8 cellular contexts compared by ENCODE assay signal in the genomic region with DNA sequence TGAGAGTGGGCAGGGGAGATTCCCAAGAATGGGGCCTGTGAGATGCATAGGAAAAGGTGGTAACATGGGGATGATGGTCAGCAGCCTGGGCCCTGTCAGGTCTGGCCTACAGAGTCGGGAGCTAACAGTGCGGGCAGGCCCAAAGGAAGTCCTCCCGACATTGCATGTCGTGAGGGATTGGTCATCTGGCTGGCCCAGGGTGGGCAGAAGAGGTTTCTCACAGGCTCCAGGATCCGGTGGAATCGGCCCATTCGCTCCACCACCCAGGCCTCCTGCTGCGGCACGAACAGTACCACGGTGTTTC. TPM values are rescaled to one million over a fixed set of nuclear protein-coding genes. Genes with fewer than 3 reads are reported as not detected.
A peak's percentile ranks its signal among the peaks of the same experiment; 100 is the strongest.
DNase-seq lines count a peak whose midpoint lies in the region; ATAC-seq, FAIRE-seq and TF ChIP-seq lines count a peak whose summit lies in the region.

No MANE protein-coding gene starts in this region.

- peak overlapping the region; percentile 73 for H3K4me3 ChIP-seq in SJCRH30
- peak overlapping the region; percentile 43 to 96 (median 82) for H3K4me3 ChIP-seq in fibroblast of lung (replicated peaks in 1 of 4; ENCODE audit: control extremely low read depth in 1 of 4, insufficient read depth in 1 of 4, low read depth in 3 of 4, low read length in 4 of 4)
- peak overlapping the region; percentile 66 to 76 (median 70) for H3K4me3 ChIP-seq in pancreas

- no peak for FAIRE-seq in pancreas (lab: Jason Lieb, UNC)

- H3K4me1 ChIP-seq in SJCRH30 (no peaks in the 10 kb centered on the region; the same call in 1 of the 2 replicates), fibroblast of lung (ENCODE audit: control insufficient read depth, extremely low read depth, insufficient read depth, low read length) (peaks cover 8% of the 10 kb centered on the region), pancreas (peaks cover 0 to 14% (median 6%) of the 10 kb centered on the region in 3 donors)

- H3K4me2 ChIP-seq in fibroblast of lung (ENCODE audit: extremely low read depth, insufficient read depth, low read length): peak overlapping the region; percentile 82

- H3K79me2 ChIP-seq in fibroblast of lung (ENCODE audit: control insufficient read depth, insufficient read depth, low read length): peaks cover 15% of the 10 kb centered on the region

- peaks cover 5% of the 10 kb centered on the region; the same call in 1 of the 2 replicates for H3K36me3 ChIP-seq in SJCRH30
- peaks cover 21% of the 10 kb centered on the region for H3K36me3 ChIP-seq in fibroblast of lung (ENCODE audit: control insufficient read depth, insufficient read depth, low read length)
- H3K36me3 ChIP-seq in pancreas: peaks cover 0 to 3% (median 0%) of the 10 kb centered on the region in 3 donors

- DNase-seq in activated CD4-positive, alpha-beta T cell treated with anti-CD3 and anti-CD28 coated beads, Interleukin-2, amount 10 ng/mL, durations not matched to agents 7 days and 5 days: peak; percentile 29
- no peak for DNase-seq in activated CD4-positive, alpha-beta T cell treated with anti-CD3 and anti-CD28 coated beads, Interleukin-2, amount 50 U/mL, for 4 hours
- DNase-seq in SJCRH30 (no peak), fibroblast of lung (ENCODE audit: low read depth in 2 of 2) (peak in 1 of 2 donors; percentile 28), pancreas (no peak), DMS79 treated with DMSO at 0.1 percent for 48 hours (lab: John Stamatoyannopoulos, UW) (no peak), NCI-H748 (lab: John Stamatoyannopoulos, UW; ENCODE audit: unreplicated experiment) (no peak), NCI-H82 (lab: John Stamatoyannopoulos, UW) (no peak)

- H2AFZ ChIP-seq in fibroblast of lung (ENCODE audit: low read length): peak overlapping the region; percentile 15

- no peaks in the 10 kb centered on the region for H4K20me1 ChIP-seq in fibroblast of lung (ENCODE audit: control insufficient read depth, extremely low read depth, insufficient read depth, low read length)

- no peaks in the 10 kb centered on the region for H3K9me3 Mint-ChIP-seq in activated CD4-positive, alpha-beta T cell treated with anti-CD3 and anti-CD28 coated beads, Interleukin-2, amount 10 ng/mL, durations not matched to agents 7 days and 5 days

- H3K9me3 ChIP-seq in SJCRH30 (replicated peaks) (no peaks in the 10 kb centered on the region), fibroblast of lung (ENCODE audit: control insufficient read depth, insufficient read depth, low read depth, low read length) (no peaks in the 10 kb centered on the region), pancreas (no peaks in the 10 kb centered on the region)

- POLR2A ChIA-PET in activated CD4-positive, alpha-beta T cell treated with anti-CD3 and anti-CD28 coated beads, Interleukin-2, amount 10 ng/mL, durations not matched to agents 7 days and 5 days (lab: Charles Lee): interaction anchor here (1.1 kb wide), 1 partner anchor 9 kb away, joined by 6 read pairs; no protein-coding TSS in a partner anchor

- peak overlapping the region; percentile 98 for H3K4me3 Mint-ChIP-seq in activated CD4-positive, alpha-beta T cell treated with anti-CD3 and anti-CD28 coated beads, Interleukin-2, amount 10 ng/mL, durations not matched to agents 7 days and 5 days

- H3K27ac ChIP-seq in SJCRH30 (peak overlapping the region; percentile 71), fibroblast of lung (ENCODE audit: insufficient read depth, low read length) (peak overlapping the region; percentile 93), pancreas (peak overlapping the region; percentile 61 to 85 (median 73))

- TF ChIP-seq CTCF in fibroblast of lung (conservative IDR thresholded peaks at IDR 0.05 in 1 of 2, IDR thresholded peaks at IDR 0.05 in 1 of 2; ENCODE audit: low read depth in 1 of 2, low read length in 2 of 2) (no peak), pancreas (IDR thresholded peaks at IDR 0.05) (no peak)

- H3K4me1 Mint-ChIP-seq in activated CD4-positive, alpha-beta T cell treated with anti-CD3 and anti-CD28 coated beads, Interleukin-2, amount 10 ng/mL, durations not matched to agents 7 days and 5 days: peaks cover 46% of the 10 kb centered on the region

- H3K27me3 ChIP-seq in SJCRH30: no peaks in the 10 kb centered on the region
- no peaks in the 10 kb centered on the region for H3K27me3 ChIP-seq in fibroblast of lung (ENCODE audit: control insufficient read depth, insufficient read depth, low read length)
- no peaks in the 10 kb centered on the region for H3K27me3 ChIP-seq in pancreas

- H3K9ac ChIP-seq in fibroblast of lung (ENCODE audit: insufficient read depth, low read length): peak overlapping the region; percentile 59

- peaks cover 39% of the 10 kb centered on the region for H3K36me3 Mint-ChIP-seq in activated CD4-positive, alpha-beta T cell treated with anti-CD3 and anti-CD28 coated beads, Interleukin-2, amount 10 ng/mL, durations not matched to agents 7 days and 5 days (ENCODE audit: low read depth)

- intact Hi-C loops in pancreas (cut with DNase I): no loop called here

- CTCF ChIA-PET in activated CD4-positive, alpha-beta T cell treated with anti-CD3 and anti-CD28 coated beads, Interleukin-2, amount 10 ng/mL, durations not matched to agents 7 days and 5 days (lab: Charles Lee): interaction anchor here (6.6 kb wide), 1 partner anchor 13 kb away, joined by 39 read pairs; a partner anchor contains a TSS

- no peaks in the 10 kb centered on the region for H3K27me3 Mint-ChIP-seq in activated CD4-positive, alpha-beta T cell treated with anti-CD3 and anti-CD28 coated beads, Interleukin-2, amount 10 ng/mL, durations not matched to agents 7 days and 5 days

- WGBS in pancreas, 2 donors: 3% methylated on average over 10 of the region's 10 CpGs

- peak; percentile 39 to 57 (median 52) for ATAC-seq in pancreas

- H3K27ac Mint-ChIP-seq in activated CD4-positive, alpha-beta T cell treated with anti-CD3 and anti-CD28 coated beads, Interleukin-2, amount 10 ng/mL, durations not matched to agents 7 days and 5 days: peak overlapping the region; percentile 93

RNA-seq across cellular contexts. Expression of a gene that starts 0.5 kb away (rescaled TPM):
- 100 to 1,000 TPM; 104 to 108 TPM for total RNA-seq in activated CD4-positive, alpha-beta T cell treated with anti-CD3 and anti-CD28 coated beads, Interleukin-2, amount 10 ng/mL, durations not matched to agents 7 days and 5 days
- 147 and 148 TPM in 2 replicates for total RNA-seq in SJCRH30 (2014; rRNA removed; shearing (Covaris generic))
- total RNA-seq in fibroblast of lung (170 and 178 TPM in 2 replicates), pancreas (10 to 100 TPM; 33.4 to 50.5 (median 45.1) TPM)
- polyA plus RNA-seq in fibroblast of lung (94.0 and 144 TPM in 2 replicates), pancreas (10 to 100 TPM; 31.2 to 57.6 TPM)
- polyA plus RNA-seq in fibroblast of lung (2012): 100 and 153 TPM in 2 replicates
- 141 and 161 TPM in 2 replicates for polyA minus RNA-seq in fibroblast of lung (ENCODE audit: low replicate concordance)

RNA-seq across cellular contexts. Expression of a gene that starts 6.0 kb away (rescaled TPM):
- total RNA-seq in activated CD4-positive, alpha-beta T cell treated with anti-CD3 and anti-CD28 coated beads, Interleukin-2, amount 10 ng/mL, durations not matched to agents 7 days and 5 days: 10 to 100 TPM; 22.0 to 29.0 TPM
- 9.7 and 10.1 TPM in 2 replicates for total RNA-seq in SJCRH30 (2014; rRNA removed; shearing (Covaris generic))
- 7.4 and 14.0 TPM in 2 replicates for total RNA-seq in fibroblast of lung
- polyA plus RNA-seq in fibroblast of lung: 14.8 and 18.6 TPM in 2 replicates
- polyA plus RNA-seq in fibroblast of lung (2012): 13.7 and 15.7 TPM in 2 replicates
- 29.3 and 54.6 TPM in 2 replicates for polyA minus RNA-seq in fibroblast of lung (ENCODE audit: low replicate concordance)
- total RNA-seq in pancreas: 10 to 100 TPM; 14.2 to 19.8 (median 16.4) TPM
- polyA plus RNA-seq in pancreas: 10 to 100 TPM; 20.0 to 26.1 TPM

RNA-seq across cellular contexts. Expression of a gene that starts 13.2 kb away (rescaled TPM):
- total RNA-seq in activated CD4-positive, alpha-beta T cell treated with anti-CD3 and anti-CD28 coated beads, Interleukin-2, amount 10 ng/mL, durations not matched to agents 7 days and 5 days: 10 to 100 TPM; 15.6 to 17.6 TPM
- 4.0 and 4.5 TPM in 2 replicates for total RNA-seq in SJCRH30 (2014; rRNA removed; shearing (Covaris generic))
- total RNA-seq in fibroblast of lung (8.7 and 18.2 TPM in 2 replicates), pancreas (1 to 10 TPM; 2.5 to 7.5 (median 3.7) TPM)
- polyA plus RNA-seq in fibroblast of lung (24.5 and 25.4 TPM in 2 replicates), pancreas (1 to 10 TPM; 7.6 to 7.8 TPM)
- polyA plus RNA-seq in fibroblast of lung (2012): 17.8 and 23.4 TPM in 2 replicates
- 40.4 and 43.1 TPM in 2 replicates for polyA minus RNA-seq in fibroblast of lung (ENCODE audit: low replicate concordance)

RNA-seq across cellular contexts. Expression of a gene that starts 22.7 kb away (rescaled TPM):
- 100 to 1,000 TPM; 117 to 123 TPM for total RNA-seq in activated CD4-positive, alpha-beta T cell treated with anti-CD3 and anti-CD28 coated beads, Interleukin-2, amount 10 ng/mL, durations not matched to agents 7 days and 5 days
- total RNA-seq in SJCRH30 (2014; rRNA removed; shearing (Covaris generic)): 60.4 and 83.6 TPM in 2 replicates
- total RNA-seq in fibroblast of lung (9.2 and 12.2 TPM in 2 replicates), pancreas (10 to 100 TPM in 4 of 6 donors, 1 to 10 TPM in 2; 7.5 to 16.6 (median 10.4) TPM)
- polyA plus RNA-seq in fibroblast of lung (6.6 and 19.4 TPM in 2 replicates), pancreas (10 to 100 TPM; 26.3 to 31.1 TPM)
- 9.7 and 29.3 TPM in 2 replicates for polyA plus RNA-seq in fibroblast of lung (2012)
- polyA minus RNA-seq in fibroblast of lung (ENCODE audit: low replicate concordance): 14.7 and 26.7 TPM in 2 replicates

RNA-seq across cellular contexts. Expression of a gene that starts 30.0 kb away (rescaled TPM):
- total RNA-seq in activated CD4-positive, alpha-beta T cell treated with anti-CD3 and anti-CD28 coated beads, Interleukin-2, amount 10 ng/mL, durations not matched to agents 7 days and 5 days: 100 to 1,000 TPM; 189 to 238 TPM
- total RNA-seq in SJCRH30 (2014; rRNA removed; shearing (Covaris generic)): 219 and 225 TPM in 2 replicates
- total RNA-seq in fibroblast of lung (220 and 340 TPM in 2 replicates), pancreas (100 to 1,000 TPM in 1 of 6 donors, 10 to 100 TPM in 5; 44.5 to 104 (median 66.7) TPM)
- polyA plus RNA-seq in fibroblast of lung (298 and 306 TPM in 2 replicates), pancreas (10 to 100 TPM; 32.5 to 58.3 TPM)
- polyA plus RNA-seq in fibroblast of lung (2012): 323 and 361 TPM in 2 replicates
- 669 and 750 TPM in 2 replicates for polyA minus RNA-seq in fibroblast of lung (ENCODE audit: low replicate concordance)
